ENCODE assay signal across 8 cellular contexts in the genomic region with DNA sequence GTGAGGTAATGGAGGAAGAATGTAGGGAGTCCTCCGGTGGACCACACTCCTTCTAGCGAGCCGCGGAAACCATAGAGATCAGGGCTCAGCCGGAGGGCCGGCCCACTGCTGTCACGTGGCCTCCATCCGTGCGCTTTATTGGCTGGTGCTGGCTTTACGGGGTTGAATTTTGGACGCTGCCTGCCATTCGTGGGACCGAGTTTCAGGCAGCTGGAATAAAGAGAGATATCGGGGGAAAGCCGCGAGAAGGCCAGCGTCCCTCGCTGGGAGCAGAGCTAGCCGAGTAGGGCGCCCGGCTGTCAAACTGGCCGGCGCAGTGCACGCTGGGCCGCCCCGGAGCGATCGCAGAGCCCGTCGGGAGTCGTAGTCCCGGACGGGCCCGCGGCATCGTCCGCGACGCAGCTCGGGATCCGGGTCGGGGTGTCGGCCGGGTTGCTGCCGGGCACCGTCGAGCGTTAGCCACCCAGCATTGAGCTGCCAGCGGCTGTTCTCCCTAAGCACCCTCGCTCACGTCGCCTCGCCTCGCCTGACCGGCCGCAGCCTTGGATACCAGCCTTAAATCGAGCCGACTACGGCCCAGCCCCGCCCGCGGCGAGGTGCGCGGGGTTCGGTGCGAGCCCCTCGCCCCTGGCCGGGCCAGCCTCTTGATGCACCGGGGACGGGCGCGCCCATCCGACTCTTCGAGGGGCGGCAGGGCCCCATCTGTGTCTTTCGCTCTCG. TPM values are rescaled to one million over a fixed set of nuclear protein-coding genes. Genes with fewer than 3 reads are reported as not detected.
A peak's percentile ranks its signal among the peaks of the same experiment; 100 is the strongest.
DNase-seq lines count a peak whose midpoint lies in the region; ATAC-seq and TF ChIP-seq lines count a peak whose summit lies in the region.
"Not testable (repeated sequence)": the region's sequence is repeated elsewhere in the genome, so short reads cannot be mapped to it uniquely, and the experiment has no call there.

A gene with protein sequence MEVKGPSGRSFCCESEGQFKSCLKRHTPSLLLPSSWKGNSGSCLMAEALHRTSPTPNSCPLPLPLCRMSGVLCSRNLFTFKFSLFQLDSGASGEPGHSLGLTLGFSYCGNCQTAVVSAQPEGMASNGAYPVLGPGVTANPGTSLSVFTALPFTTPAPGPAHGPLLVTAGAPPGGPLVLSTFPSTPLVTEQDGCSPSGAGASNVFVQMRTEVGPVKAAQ (N-terminal part only) (plus strand): TSS at position 244 of the 720 bp plus-strand sequence. CDS start 15,002 bp downstream, outside the sequence.

- H3K9me3 Mint-ChIP-seq in Caco-2 (ENCODE audit: unreplicated experiment); activated T-cell treated with anti-CD3 and anti-CD28 coated beads, Interleukin-2, amount 50 U/mL, for 24 hours: not testable (repeated sequence)

- not testable (repeated sequence) for H2AFZ ChIP-seq in OCI-LY3 (ENCODE audit: low read depth, low read length)

- H3K4me3 ChIP-seq in Caco-2 (ENCODE audit: low read depth, low read length) (peak within 1 kb of the TSS; percentile 59), OCI-LY3 (ENCODE audit: low read length) (peak within 1 kb of the TSS; percentile 71), mucosa of descending colon (peak within 1 kb of the TSS; percentile 24)

- not testable (repeated sequence) for H3K27me3 Mint-ChIP-seq in Caco-2 (ENCODE audit: insufficient read depth, unreplicated experiment); activated T-cell treated with anti-CD3 and anti-CD28 coated beads, Interleukin-2, amount 50 U/mL, for 24 hours

- H3K4me1 Mint-ChIP-seq in Caco-2 (ENCODE audit: low read depth, unreplicated experiment) = not testable (repeated sequence)
- H3K4me1 Mint-ChIP-seq in activated T-cell treated with anti-CD3 and anti-CD28 coated beads, Interleukin-2, amount 50 U/mL, for 24 hours (ENCODE audit: low read depth) = peaks cover 32% of the 10 kb centered on the region

- not testable (repeated sequence) for TF ChIP-seq CTCF in Caco-2 (IDR thresholded peaks at IDR 0.05; ENCODE audit: insufficient read depth in 1 of 2, low read depth in 1 of 2, low read length in 1 of 2, severe bottlenecking in 1 of 2, unreplicated experiment in 1 of 2); OCI-LY3 (IDR thresholded peaks at IDR 0.05; ENCODE audit: low read depth, low read length); mucosa of descending colon (IDR thresholded peaks at IDR 0.05)

- not testable (repeated sequence) for H3K36me3 Mint-ChIP-seq in Caco-2 (ENCODE audit: insufficient read depth, unreplicated experiment); activated T-cell treated with anti-CD3 and anti-CD28 coated beads, Interleukin-2, amount 50 U/mL, for 24 hours (ENCODE audit: low read depth)

- peak; percentile 70 for TF ChIP-seq POLR2A in erythroblast (IDR thresholded peaks at IDR 0.05; ENCODE audit: low read length)

- intact Hi-C loops in Caco-2 (cut with micrococcal nuclease; ENCODE audit: unreplicated experiment); mucosa of descending colon (cut with DNase I, micrococcal nuclease): not testable (repeated sequence)

- peak; percentile 87 to 91 for DNase-seq in Caco-2
- peak; percentile 29 for DNase-seq in HS-27A (ENCODE audit: low read depth)
- peak; percentile 85 for DNase-seq in activated T-cell treated with anti-CD3 and anti-CD28 coated beads, Interleukin-2, amount 50 U/mL, for 24 hours
- peak; percentile 85 to 88 for DNase-seq in erythroblast (lab: John Stamatoyannopoulos, UW)
- DNase-seq in mucosa of descending colon = peak; percentile 83 to 85 (median 84)
- peak; percentile 41 for DNase-seq in stimulated activated CD8-positive, alpha-beta memory T cell treated with anti-CD3 and anti-CD28 coated beads, Interleukin-15, amount 100 ng/mL, for 24 hours (ENCODE audit: low read depth)

- BruUV-seq in Caco-2 (replicated peaks; lab: Mats Ljungman, UMichigan) = not testable (repeated sequence)

- H3K9ac ChIP-seq in OCI-LY3 (ENCODE audit: low read length) = peak within 1 kb of the TSS; percentile 52; the same call in 1 of the 2 replicates

- not testable (repeated sequence) for H3K27me3 ChIP-seq in Caco-2 (replicated peaks; ENCODE audit: control insufficient read depth, insufficient read depth, low read length); OCI-LY3 (ENCODE audit: low read depth, low read length)

- peak within 1 kb of the TSS; percentile 32; the same call in 1 of the 2 replicates for H3K4me2 ChIP-seq in OCI-LY3 (ENCODE audit: low read length)

- H3K27ac Mint-ChIP-seq in Caco-2 (ENCODE audit: unreplicated experiment) = peak within 1 kb of the TSS; percentile 81
- H3K27ac Mint-ChIP-seq in activated T-cell treated with anti-CD3 and anti-CD28 coated beads, Interleukin-2, amount 50 U/mL, for 24 hours = peak within 1 kb of the TSS; percentile 94

- not testable (repeated sequence) for H3K4me1 ChIP-seq in Caco-2; OCI-LY3 (ENCODE audit: low read length); mucosa of descending colon (ENCODE audit: low read depth)

- CTCF ChIA-PET in Caco-2 (lab: Charles Lee) = not testable (repeated sequence)

- peak within 1 kb of the TSS; percentile 49 for H3K27ac ChIP-seq in OCI-LY3 (ENCODE audit: low read length)

- not testable (repeated sequence) for H3K36me3 ChIP-seq in Caco-2 (ENCODE audit: control insufficient read depth, insufficient read depth, low read length); OCI-LY3 (replicated peaks; ENCODE audit: low read depth, low read length); mucosa of descending colon (ENCODE audit: low read depth)

- H3K9me3 ChIP-seq in Caco-2; OCI-LY3 (ENCODE audit: insufficient read depth, low read length); mucosa of descending colon: not testable (repeated sequence)

- H3K79me2 ChIP-seq in OCI-LY3 (ENCODE audit: low read length) = not testable (repeated sequence)

- H3K4me3 Mint-ChIP-seq in Caco-2 (ENCODE audit: unreplicated experiment) = peak within 1 kb of the TSS; percentile 69
- H3K4me3 Mint-ChIP-seq in activated T-cell treated with anti-CD3 and anti-CD28 coated beads, Interleukin-2, amount 50 U/mL, for 24 hours = peak within 1 kb of the TSS; percentile 92

- POLR2A ChIA-PET in Caco-2 (lab: Charles Lee) = not testable (repeated sequence)

- not testable (repeated sequence) for H4K20me1 ChIP-seq in OCI-LY3 (ENCODE audit: insufficient read depth, low read length)

- ATAC-seq in GM21423 (IDR thresholded peaks at IDR 0.05; ENCODE audit: unreplicated experiment) = peak; percentile 92
- ATAC-seq in mucosa of descending colon = peak; percentile 96

RNA-seq across cellular contexts. Expression of the gene that starts here (rescaled TPM):
- total RNA-seq in Caco-2 (2022) (0.14 TPM in 1 of 2 replicates, not detected in the other), mucosa of descending colon (under 1 TPM in 1 of 3 donors, not detected in 2; 0.24 TPM)

Comparison
In these comparisons a context has a peak if more than half of its experiments do, and no peak if none do; other contexts are left out.
1. Peak in every context shown above with its lines: DNase-seq, ATAC-seq, H3K4me3 ChIP-seq and H3K27ac ChIP-seq.
2. Peak in DNase-seq and H3K4me3 ChIP-seq in Caco-2; RNA of the gene not detected or under 1 TPM.
3. Peak in DNase-seq, ATAC-seq and H3K4me3 ChIP-seq in mucosa of descending colon; RNA of the gene not detected or under 1 TPM.
4. DNase-seq: peak in every context shown above with its lines; median percentile 89 in Caco-2; 86 in erythroblast; 85 in activated T-cell treated with anti-CD3 and anti-CD28 coated beads, Interleukin-2, amount 50 U/mL, for 24 hours; 84 in mucosa of descending colon; 41 in stimulated activated CD8-positive, alpha-beta memory T cell treated with anti-CD3 and anti-CD28 coated beads, Interleukin-15, amount 100 ng/mL, for 24 hours; 29 in HS-27A.